20 cellular contexts compared by ENCODE assay signal in genomic region chr7:81990395-81990794, GRCh38.
DNase-seq lines count a peak whose midpoint lies in the region; ATAC-seq and TF ChIP-seq lines count a peak whose summit lies in the region.
"Had no signal": no experiment of that assay in that cellular context is flagged by ENCODE, and none has a peak within 500 bp of the region (broad histone marks: within the 10 kb centered on the region; RNA-seq: fewer than 3 reads in every experiment).

No MANE protein-coding gene starts in this region.

- in situ Hi-C loops in Caki2 (cut with HindIII; ENCODE audit: low pct_unique_long_range_greater_than_20kb, low sequenced_read_pairs) = no loop called here

- H3K4me1 ChIP-seq in left lung = no peaks in the 10 kb centered on the region
- H3K4me1 ChIP-seq in thyroid gland = no peaks in the 10 kb centered on the region
- H3K4me1 ChIP-seq: neural progenitor cell, SJSA1, uterus had no signal

- 93 to 96% methylated on average over 2 of the region's 2 CpGs for WGBS in thyroid gland, 2 donors

- ATAC-seq in left lung = no peak
- ATAC-seq: GM23338; stimulated activated naive CD8-positive, alpha-beta T cell treated with anti-CD3 and anti-CD28 coated beads, Interleukin-15, Interleukin-2, amounts not matched to agents 100 U/mL and 50 U/mL, for 24 hours had no signal

- intact Hi-C loops in posterior vena cava (cut with DNase I) = no loop called here
- intact Hi-C loops in left lung (cut with DNase I) = no loop called here
- intact Hi-C loops in thyroid gland (cut with DNase I) = no loop called here

- TF ChIP-seq POLR2A in thyroid gland (IDR thresholded peaks at IDR 0.05) = no peak

- DNase-seq in Caki2 (ENCODE audit: low read depth) (peak; percentile 7), LHCN-M2 (ENCODE audit: low read depth) (peak; percentile 88), amniotic epithelial cell (ENCODE audit: low read depth) (peak; percentile 31), hepatic stellate cell (ENCODE audit: low spot score) (peak; percentile 3), NCI-H345 (lab: John Stamatoyannopoulos, UW) (no peak), posterior vena cava (ENCODE audit: low spot score) (no peak), left lung (no peak), thyroid gland (no peak)
- DNase-seq: activated gamma-delta T cell; CD4-positive, CD25-positive, alpha-beta regulatory T cell; GDM1; hypothalamus; KG1; NCI-H187; NCI-H748 treated with DMSO at 0.1 percent for 48 hours; stimulated activated naive CD8-positive, alpha-beta T cell treated with anti-CD3 and anti-CD28 coated beads, Interleukin-15, Interleukin-2, amounts not matched to agents 100 U/mL and 50 U/mL, for 24 hours; uterus had no signal

- H3K36me3 ChIP-seq in left lung = no peaks in the 10 kb centered on the region
- H3K36me3 ChIP-seq in thyroid gland = no peaks in the 10 kb centered on the region
- H3K36me3 ChIP-seq: neural progenitor cell, SJSA1, uterus had no signal

- H3K27me3 ChIP-seq in left lung (no peaks in the 10 kb centered on the region), thyroid gland (no peaks in the 10 kb centered on the region)
- H3K27me3 ChIP-seq: neural progenitor cell, SJSA1, uterus had no signal

- H3K27ac ChIP-seq in left lung (peak overlapping the region in 1 of 2 donors; percentile 28), thyroid gland (no peak overlapping the region)
- H3K27ac ChIP-seq: neural progenitor cell, SJSA1, uterus had no signal

- TF ChIP-seq CTCF in left lung (IDR thresholded peaks at IDR 0.05) (no peak), thyroid gland (IDR thresholded peaks at IDR 0.05) (no peak)

- no peak overlapping the region for H3K4me3 ChIP-seq in left lung
- H3K4me3 ChIP-seq in thyroid gland (replicated peaks in 1 of 3) = no peak overlapping the region
- H3K4me3 ChIP-seq: GM23338, neural progenitor cell, SJSA1, uterus had no signal

- H3K9me3 ChIP-seq in left lung (no peaks in the 10 kb centered on the region), thyroid gland (no peaks in the 10 kb centered on the region)
- H3K9me3 ChIP-seq: SJSA1, uterus had no signal

Comparison
In these comparisons a context has a peak if more than half of its experiments do, and no peak if none do; other contexts are left out.
1. DNase-seq: peak in Caki2 (single experiment), LHCN-M2 (single experiment), amniotic epithelial cell (single experiment) and hepatic stellate cell (single experiment); none in NCI-H345 (single experiment), posterior vena cava (single experiment), left lung (0 of 2) and thyroid gland (0 of 2).